8 cellular contexts compared by ENCODE assay signal in genomic region chr9:136807281-136808074, GRCh38. TPM values are rescaled to one million over a fixed set of nuclear protein-coding genes. Genes with fewer than 3 reads are reported as not detected.
DNase-seq lines count a peak whose midpoint lies in the region; ATAC-seq lines count a peak whose summit lies in the region.

A gene with protein sequence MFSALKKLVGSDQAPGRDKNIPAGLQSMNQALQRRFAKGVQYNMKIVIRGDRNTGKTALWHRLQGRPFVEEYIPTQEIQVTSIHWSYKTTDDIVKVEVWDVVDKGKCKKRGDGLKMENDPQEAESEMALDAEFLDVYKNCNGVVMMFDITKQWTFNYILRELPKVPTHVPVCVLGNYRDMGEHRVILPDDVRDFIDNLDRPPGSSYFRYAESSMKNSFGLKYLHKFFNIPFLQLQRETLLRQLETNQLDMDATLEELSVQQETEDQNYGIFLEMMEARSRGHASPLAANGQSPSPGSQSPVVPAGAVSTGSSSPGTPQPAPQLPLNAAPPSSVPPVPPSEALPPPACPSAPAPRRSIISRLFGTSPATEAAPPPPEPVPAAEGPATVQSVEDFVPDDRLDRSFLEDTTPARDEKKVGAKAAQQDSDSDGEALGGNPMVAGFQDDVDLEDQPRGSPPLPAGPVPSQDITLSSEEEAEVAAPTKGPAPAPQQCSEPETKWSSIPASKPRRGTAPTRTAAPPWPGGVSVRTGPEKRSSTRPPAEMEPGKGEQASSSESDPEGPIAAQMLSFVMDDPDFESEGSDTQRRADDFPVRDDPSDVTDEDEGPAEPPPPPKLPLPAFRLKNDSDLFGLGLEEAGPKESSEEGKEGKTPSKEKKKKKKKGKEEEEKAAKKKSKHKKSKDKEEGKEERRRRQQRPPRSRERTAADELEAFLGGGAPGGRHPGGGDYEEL (plus strand): TSS chr9:136807948. CDS start chr9:136808197, 249 bp downstream.

- H3K27ac Mint-ChIP-seq in activated CD8-positive, alpha-beta T cell treated with anti-CD3 and anti-CD28 coated beads, Interleukin-2, amount 10 ng/mL, durations not matched to agents 7 days and 5 days, result peak within 1 kb of the TSS; percentile 84

- H3K9me3 Mint-ChIP-seq in activated CD8-positive, alpha-beta T cell treated with anti-CD3 and anti-CD28 coated beads, Interleukin-2, amount 10 ng/mL, durations not matched to agents 7 days and 5 days (ENCODE audit: insufficient read depth), result no peaks in the 10 kb centered on the region

- no peaks in the 10 kb centered on the region for H3K27me3 Mint-ChIP-seq in activated CD8-positive, alpha-beta T cell treated with anti-CD3 and anti-CD28 coated beads, Interleukin-2, amount 10 ng/mL, durations not matched to agents 7 days and 5 days (ENCODE audit: low read depth)

- no peaks in the 10 kb centered on the region for H3K36me3 ChIP-seq in effector memory CD4-positive, alpha-beta T cell (ENCODE audit: control insufficient read depth, insufficient read depth, low read length)

- no peaks in the 10 kb centered on the region for H3K9me3 ChIP-seq in effector memory CD4-positive, alpha-beta T cell (ENCODE audit: control insufficient read depth, low read length)

- peaks cover 21% of the 10 kb centered on the region for H3K4me1 ChIP-seq in effector memory CD4-positive, alpha-beta T cell (ENCODE audit: control insufficient read depth, insufficient read depth, low read length, poor library complexity, severe bottlenecking)

- DNase-seq in AG08396 (ENCODE audit: low spot score) (peak; percentile 99), NCI-H748 (lab: John Stamatoyannopoulos, UW; ENCODE audit: unreplicated experiment) (peak; percentile 84), medulla oblongata (ENCODE audit: extremely low spot score) (peak; percentile 59)
- DNase-seq in activated CD8-positive, alpha-beta T cell treated with anti-CD3 and anti-CD28 coated beads, Interleukin-2, amount 10 ng/mL, durations not matched to agents 7 days and 5 days, result peak; percentile 82
- peak; percentile 71 to 75 (median 74) for DNase-seq in effector memory CD4-positive, alpha-beta T cell
- peak; percentile 66 for DNase-seq in stimulated activated CD8-positive, alpha-beta memory T cell treated with anti-CD3 and anti-CD28 coated beads, Interleukin-12 subunit alpha, Interleukin-12 subunit beta, amount 100 ng/mL, for 1 hour (ENCODE audit: low read depth)

- H3K4me3 ChIP-seq in effector memory CD4-positive, alpha-beta T cell (ENCODE audit: insufficient read depth, low read depth, low read length, poor library complexity, severe bottlenecking), result peak within 1 kb of the TSS; percentile 80

- H3K4me1 Mint-ChIP-seq in activated CD8-positive, alpha-beta T cell treated with anti-CD3 and anti-CD28 coated beads, Interleukin-2, amount 10 ng/mL, durations not matched to agents 7 days and 5 days (ENCODE audit: low read depth), result peaks cover 36% of the 10 kb centered on the region

- H3K27me3 ChIP-seq in effector memory CD4-positive, alpha-beta T cell (replicated peaks; ENCODE audit: control insufficient read depth, insufficient read depth, low read length, poor library complexity, severe bottlenecking), result no peaks in the 10 kb centered on the region

- H3K27ac ChIP-seq in effector memory CD4-positive, alpha-beta T cell (ENCODE audit: insufficient read depth, low read length, poor library complexity, severe bottlenecking), result peak within 1 kb of the TSS; percentile 89

- peak; percentile 74 for ATAC-seq in GM18868 (IDR thresholded peaks at IDR 0.05; ENCODE audit: unreplicated experiment)
- ATAC-seq in HG03097 (IDR thresholded peaks at IDR 0.05; ENCODE audit: low FRiP score, unreplicated experiment), result peak; percentile 60
- peak; percentile 89 for ATAC-seq in activated CD8-positive, alpha-beta T cell treated with anti-CD3 and anti-CD28 coated beads, Interleukin-2, amount 10 ng/mL, durations not matched to agents 7 days and 5 days

- CTCF ChIA-PET in activated CD8-positive, alpha-beta T cell treated with anti-CD3 and anti-CD28 coated beads, Interleukin-2, amount 10 ng/mL, durations not matched to agents 7 days and 5 days (lab: Charles Lee), result interaction anchor here (0.9 to 4.4 kb wide), 7 partner anchors 9 to 210 kb away, joined by 3 to 29 read pairs (median 7); partner anchors contain the start of genes AJM1 and TMEM141

- peak within 1 kb of the TSS; percentile 85 for H3K4me3 Mint-ChIP-seq in activated CD8-positive, alpha-beta T cell treated with anti-CD3 and anti-CD28 coated beads, Interleukin-2, amount 10 ng/mL, durations not matched to agents 7 days and 5 days

- H3K36me3 Mint-ChIP-seq in activated CD8-positive, alpha-beta T cell treated with anti-CD3 and anti-CD28 coated beads, Interleukin-2, amount 10 ng/mL, durations not matched to agents 7 days and 5 days (ENCODE audit: low read depth), result peaks cover 15% of the 10 kb centered on the region

- POLR2A ChIA-PET in activated CD8-positive, alpha-beta T cell treated with anti-CD3 and anti-CD28 coated beads, Interleukin-2, amount 10 ng/mL, durations not matched to agents 7 days and 5 days (lab: Charles Lee), result interaction anchor here (0.6 to 1.8 kb wide), 11 partner anchors 8 to 445 kb away, joined by 3 to 8 read pairs (median 3); partner anchors contain the start of genes TPRN, TRAF2 and TUBB4B

RNA-seq across cellular contexts. Expression of the gene that starts here (rescaled TPM):
- 100 to 1,000 TPM; 117 to 118 TPM for total RNA-seq in activated CD8-positive, alpha-beta T cell treated with anti-CD3 and anti-CD28 coated beads, Interleukin-2, amount 10 ng/mL, durations not matched to agents 7 days and 5 days

Comparison
In these comparisons a context has a peak if more than half of its experiments do, and no peak if none do; other contexts are left out.
1. Peak in every context shown above with its lines: DNase-seq, ATAC-seq, H3K4me3 ChIP-seq and H3K27ac ChIP-seq.